In the genomic region with DNA sequence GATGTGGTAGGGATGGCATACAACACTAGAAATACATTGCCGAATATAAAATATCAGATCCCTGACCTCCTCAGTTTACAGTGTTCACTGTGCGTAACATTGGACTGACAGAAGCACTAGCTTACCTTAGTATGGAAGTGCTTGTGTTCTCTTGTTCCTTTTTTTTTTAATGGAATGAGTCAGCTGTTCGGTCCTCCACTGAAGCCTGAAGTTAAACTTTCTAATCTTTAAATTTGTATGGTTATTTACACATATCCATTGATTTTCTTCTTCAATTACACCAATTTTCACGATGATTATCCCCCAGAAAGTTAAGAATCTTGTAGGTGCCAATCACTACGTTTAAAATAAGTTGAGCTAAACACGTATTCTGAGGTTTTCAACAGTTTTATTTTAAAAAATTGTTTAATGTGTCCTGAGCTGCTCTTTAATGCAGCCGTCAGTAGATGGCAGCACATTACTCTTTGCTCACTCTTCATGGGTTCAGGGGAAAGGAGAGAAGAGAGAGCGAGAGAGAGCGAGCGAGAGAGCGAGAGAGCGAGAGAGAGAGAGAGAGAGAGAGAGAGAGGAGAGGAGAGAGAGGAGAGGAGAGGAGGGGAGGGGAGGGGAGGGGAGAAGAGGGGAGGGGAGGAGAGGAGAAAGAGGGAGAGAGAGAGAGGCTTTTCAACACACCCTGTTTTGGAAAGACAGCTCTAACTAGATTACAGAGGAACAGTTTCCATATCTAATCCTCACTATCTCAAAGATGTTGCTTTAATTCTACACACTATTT, we compare ENCODE assay signal across 8 cellular contexts.
DNase-seq lines count a peak whose midpoint lies in the region; ATAC-seq and TF ChIP-seq lines count a peak whose summit lies in the region.

No MANE protein-coding gene starts in this region.

- POLR2A ChIA-PET in IMR-90 (lab: Charles Lee; ENCODE audit: unreplicated experiment) = interaction anchor here (0.6 to 1.0 kb wide), 2 partner anchors 232 to 534 kb away, joined by 5 to 15 read pairs; no protein-coding TSS in a partner anchor

- dilution Hi-C loops in IMR-90 (cut with HindIII; ENCODE audit: low sequenced_read_pairs, unreplicated experiment) = no loop called here

- intact Hi-C loops in IMR-90 (cut with micrococcal nuclease) = loop anchor here (1.0 to 10.0 kb wide), 4 partner anchors 232 to 896 kb away; no protein-coding TSS in a partner anchor
- intact Hi-C loops in Right ventricle myocardium superior (cut with DNase I) = no loop called here
- intact Hi-C loops in prostate gland (cut with DNase I) = loop anchor here (2.0 to 10.0 kb wide), 2 partner anchors 240 to 810 kb away; no protein-coding TSS in a partner anchor

- H3K27ac ChIP-seq in IMR-90 (ENCODE audit: insufficient read depth, low read length) = no peak overlapping the region
- no peak overlapping the region for H3K27ac ChIP-seq in prostate gland

- H3K4me3 Mint-ChIP-seq in activated naive CD4-positive, alpha-beta T cell treated with anti-CD3 and anti-CD28 coated beads, Interleukin-2, amount 50 U/mL, for 24 hours = peak overlapping the region; percentile 42

- H3K36me3 ChIP-seq in IMR-90 (ENCODE audit: control insufficient read depth, insufficient read depth, low read length) (no peaks in the 10 kb centered on the region), prostate gland (no peaks in the 10 kb centered on the region)

- peak overlapping the region; percentile 93 for H3K27ac Mint-ChIP-seq in activated naive CD4-positive, alpha-beta T cell treated with anti-CD3 and anti-CD28 coated beads, Interleukin-2, amount 50 U/mL, for 24 hours

- peak overlapping the region; percentile 76 for H3K4me2 ChIP-seq in IMR-90 (ENCODE audit: low read depth, low read length)

- ATAC-seq in GM19467 (IDR thresholded peaks at IDR 0.05; ENCODE audit: unreplicated experiment) (peak; percentile 78), IMR-90 (ENCODE audit: low read depth) (peak; percentile 95), Right ventricle myocardium superior (ENCODE audit: poor library complexity) (peak; percentile 94), HG03196 (IDR thresholded peaks at IDR 0.05; ENCODE audit: unreplicated experiment) (no peak)

- H4K5ac ChIP-seq in IMR-90 (ENCODE audit: low read depth, low read length) = no peak overlapping the region

- in situ Hi-C loops in Caki2 (cut with HindIII; ENCODE audit: low pct_unique_long_range_greater_than_20kb, low sequenced_read_pairs) = no loop called here
- in situ Hi-C loops in IMR-90 (cut with MboI; ENCODE audit: low sequenced_read_pairs) = no loop called here

- no peak overlapping the region for H4K91ac ChIP-seq in IMR-90 (ENCODE audit: insufficient read depth, low read depth, low read length)

- H2BK5ac ChIP-seq in IMR-90 (ENCODE audit: low read depth, low read length, poor library complexity, severe bottlenecking) = no peak overlapping the region

- H3K23ac ChIP-seq in IMR-90 (ENCODE audit: low read depth, low read length) = no peak overlapping the region

- no peaks in the 10 kb centered on the region for H3K79me1 ChIP-seq in IMR-90 (ENCODE audit: low read depth in 1 of 2, low read length in 2 of 2)

- WGBS in IMR-90 (ENCODE audit: extremely low coverage in 2 of 2, insufficient read length in 1 of 2), 2 experiments = no CpG with 5 or more reads among the region's 12 CpGs
- WGBS in prostate gland = 7% methylated on average over 12 of the region's 12 CpGs

- H3K14ac ChIP-seq in IMR-90 (replicated peaks; ENCODE audit: low read depth, low read length) = no peak overlapping the region

- no peaks in the 10 kb centered on the region for H3K27me3 Mint-ChIP-seq in activated naive CD4-positive, alpha-beta T cell treated with anti-CD3 and anti-CD28 coated beads, Interleukin-2, amount 50 U/mL, for 24 hours

- TF ChIP-seq CTCF in IMR-90 (conservative IDR thresholded peaks at IDR 0.05; ENCODE audit: low read depth, low read length) (peak; percentile 75), prostate gland (IDR thresholded peaks at IDR 0.05) (peak; percentile 57 to 80 (median 76))

- H3K56ac ChIP-seq in IMR-90 (ENCODE audit: extremely low read depth, insufficient read depth, low read length) = no peak overlapping the region

- H3K4me3 ChIP-seq in IMR-90 (ENCODE audit: insufficient read depth, low read depth, low read length) = no peak overlapping the region
- no peak overlapping the region for H3K4me3 ChIP-seq in prostate gland

- no peak overlapping the region for H3K4ac ChIP-seq in IMR-90 (ENCODE audit: low read depth, low read length)

- DNase-seq in Caki2 (ENCODE audit: low read depth) (peak; percentile 83), IMR-90 (peak; percentile 87), SHP77 treated with DMSO at 0.1 percent for 48 hours (lab: John Stamatoyannopoulos, UW) (peak; percentile 68), Right ventricle myocardium superior (peak; percentile 38), prostate gland (ENCODE audit: low spot score) (peak; percentile 52)

- H3K36me3 Mint-ChIP-seq in activated naive CD4-positive, alpha-beta T cell treated with anti-CD3 and anti-CD28 coated beads, Interleukin-2, amount 50 U/mL, for 24 hours = no peaks in the 10 kb centered on the region

- H3K27me3 ChIP-seq in IMR-90 (ENCODE audit: control insufficient read depth, insufficient read depth, low read length) = peaks cover 11% of the 10 kb centered on the region
- H3K27me3 ChIP-seq in prostate gland (replicated peaks; ENCODE audit: insufficient read depth) = no peaks in the 10 kb centered on the region

- BruUV-seq in IMR-90 (replicated peaks; lab: Mats Ljungman, UMichigan) = no TSS peak

- CTCF ChIA-PET in IMR-90 (lab: Yijun Ruan, JAX) = interaction anchor here (0.6 to 2.3 kb wide), 28 partner anchors 10 to 1135 kb away, joined by 3 to 12 read pairs (median 4); no protein-coding TSS in a partner anchor

- TF ChIP-seq RAD21 in IMR-90 (IDR thresholded peaks at IDR 0.05; ENCODE audit: low read length) = peak; percentile 68

- no peak overlapping the region for H2BK15ac ChIP-seq in IMR-90 (ENCODE audit: low read depth, low read length)

- no peak overlapping the region for H2BK20ac ChIP-seq in IMR-90 (ENCODE audit: low read depth, low read length)

- no peak overlapping the region; the same call in 1 of the 2 replicates for H3K9ac ChIP-seq in IMR-90 (ENCODE audit: low read depth, low read length)

- no peak overlapping the region for H3K18ac ChIP-seq in IMR-90 (ENCODE audit: low read depth, low read length)

- no peak overlapping the region for H4K8ac ChIP-seq in IMR-90 (ENCODE audit: low read depth in 2 of 2, low read length in 2 of 2)

- H3K9me1 ChIP-seq in IMR-90 (ENCODE audit: insufficient read depth, low read length) = no peaks in the 10 kb centered on the region

- H3K9me3 Mint-ChIP-seq in activated naive CD4-positive, alpha-beta T cell treated with anti-CD3 and anti-CD28 coated beads, Interleukin-2, amount 50 U/mL, for 24 hours = no peaks in the 10 kb centered on the region

- H2AK5ac ChIP-seq in IMR-90 (ENCODE audit: low read depth, low read length) = no peak overlapping the region

- H3K9me3 ChIP-seq in IMR-90 (ENCODE audit: control insufficient read depth, insufficient read depth, low read length) = no peaks in the 10 kb centered on the region
- no peaks in the 10 kb centered on the region for H3K9me3 ChIP-seq in prostate gland

- H3K4me1 Mint-ChIP-seq in activated naive CD4-positive, alpha-beta T cell treated with anti-CD3 and anti-CD28 coated beads, Interleukin-2, amount 50 U/mL, for 24 hours = peaks cover 5% of the 10 kb centered on the region

- no peaks in the 10 kb centered on the region for H4K20me1 ChIP-seq in IMR-90 (ENCODE audit: insufficient read depth, low read length)

- no peak overlapping the region for H2AK9ac ChIP-seq in IMR-90 (replicated peaks; ENCODE audit: low read depth, low read length, poor library complexity)

- H2AFZ ChIP-seq in IMR-90 (replicated peaks; ENCODE audit: low read length, poor library complexity) = no peak overlapping the region

- no peak for TF ChIP-seq POLR2A in IMR-90 (IDR thresholded peaks at IDR 0.05; ENCODE audit: low read depth, low read length)
- no peak for TF ChIP-seq POLR2A in prostate gland (IDR thresholded peaks at IDR 0.05)

- peaks cover 5% of the 10 kb centered on the region for H3K4me1 ChIP-seq in IMR-90 (ENCODE audit: control insufficient read depth, insufficient read depth, low read length)
- no peaks in the 10 kb centered on the region for H3K4me1 ChIP-seq in prostate gland (replicated peaks)

- H2BK120ac ChIP-seq in IMR-90 (ENCODE audit: low read depth, low read length) = no peak overlapping the region

TF ChIP-seq in IMR-90, 13 proteins besides CTCF, POLR2A, EP300 and RAD21:
- TF ChIP-seq, protein P1, sequence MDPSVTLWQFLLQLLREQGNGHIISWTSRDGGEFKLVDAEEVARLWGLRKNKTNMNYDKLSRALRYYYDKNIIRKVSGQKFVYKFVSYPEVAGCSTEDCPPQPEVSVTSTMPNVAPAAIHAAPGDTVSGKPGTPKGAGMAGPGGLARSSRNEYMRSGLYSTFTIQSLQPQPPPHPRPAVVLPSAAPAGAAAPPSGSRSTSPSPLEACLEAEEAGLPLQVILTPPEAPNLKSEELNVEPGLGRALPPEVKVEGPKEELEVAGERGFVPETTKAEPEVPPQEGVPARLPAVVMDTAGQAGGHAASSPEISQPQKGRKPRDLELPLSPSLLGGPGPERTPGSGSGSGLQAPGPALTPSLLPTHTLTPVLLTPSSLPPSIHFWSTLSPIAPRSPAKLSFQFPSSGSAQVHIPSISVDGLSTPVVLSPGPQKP (IDR thresholded peaks at IDR 0.05; ENCODE audit: borderline replicate concordance, low read depth, low read length) = no peak
- TF ChIP-seq SMC3 (IDR thresholded peaks at IDR 0.05; ENCODE audit: low read depth, low read length) = peak; percentile 53; the same call in 1 of the 2 replicates
- no peak for TF ChIP-seq NFE2L2 (IDR thresholded peaks at IDR 0.05; ENCODE audit: low read depth, low read length)
- no peak for TF ChIP-seq MXI1 (IDR thresholded peaks at IDR 0.05; ENCODE audit: borderline replicate concordance, low read depth, low read length)
- TF ChIP-seq MAZ (IDR thresholded peaks at IDR 0.05; ENCODE audit: borderline replicate concordance, low read depth, low read length) = 0 out of 2 replicates have a peak, but pooled peaks have one; percentile 32
- TF ChIP-seq, protein P2, sequence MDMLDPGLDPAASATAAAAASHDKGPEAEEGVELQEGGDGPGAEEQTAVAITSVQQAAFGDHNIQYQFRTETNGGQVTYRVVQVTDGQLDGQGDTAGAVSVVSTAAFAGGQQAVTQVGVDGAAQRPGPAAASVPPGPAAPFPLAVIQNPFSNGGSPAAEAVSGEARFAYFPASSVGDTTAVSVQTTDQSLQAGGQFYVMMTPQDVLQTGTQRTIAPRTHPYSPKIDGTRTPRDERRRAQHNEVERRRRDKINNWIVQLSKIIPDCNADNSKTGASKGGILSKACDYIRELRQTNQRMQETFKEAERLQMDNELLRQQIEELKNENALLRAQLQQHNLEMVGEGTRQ (IDR thresholded peaks at IDR 0.05; ENCODE audit: low read depth, low read length) = no peak
- no peak for TF ChIP-seq FOS (IDR thresholded peaks at IDR 0.05; ENCODE audit: low read depth, low read length)
TF ChIP-seq in IMR-90: peak in this region for 2.
